ENCODE assay signal across 8 cellular contexts in the genomic region with DNA sequence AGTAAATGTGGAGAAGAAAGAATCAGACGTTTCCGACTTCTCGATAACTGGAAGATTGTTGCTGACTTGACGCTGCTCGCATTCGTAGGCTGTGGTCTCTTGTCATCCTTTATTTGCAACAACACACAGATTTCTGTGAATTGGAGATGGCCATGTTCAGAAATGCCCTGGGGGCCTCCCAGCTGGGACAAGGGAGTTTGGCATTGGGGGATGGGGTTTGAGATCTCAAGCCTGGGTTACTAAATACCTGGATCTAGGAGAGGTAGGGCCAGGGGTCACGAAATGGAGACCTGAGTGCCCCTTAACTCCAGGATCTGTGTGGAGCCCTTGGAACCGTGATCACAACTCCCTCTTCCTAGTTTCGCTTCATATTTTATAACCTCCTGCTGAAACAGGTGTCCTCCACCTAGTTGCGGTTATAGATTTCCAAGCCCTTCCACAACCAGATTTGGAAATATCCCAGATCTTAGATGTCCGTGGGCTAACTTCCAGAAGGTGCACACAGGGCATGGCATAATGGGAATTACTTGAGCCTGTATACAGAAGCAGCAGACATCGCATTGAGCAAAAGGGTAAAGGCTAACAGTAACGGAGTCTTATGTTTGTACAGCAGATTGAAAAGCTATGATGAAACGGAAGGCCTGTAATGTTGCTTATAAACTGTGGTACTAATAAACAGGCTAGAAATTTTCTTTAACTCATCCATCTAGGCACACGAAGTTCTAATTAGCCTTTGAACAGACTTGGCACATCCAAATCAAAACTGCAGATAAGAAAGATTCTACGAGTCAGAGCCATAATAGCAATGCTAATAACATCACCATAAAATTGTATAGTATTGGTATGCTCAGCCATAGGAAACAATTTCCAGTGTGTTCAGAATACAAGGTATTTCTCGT. TPM values are rescaled to one million over a fixed set of nuclear protein-coding genes. Genes with fewer than 3 reads are reported as not detected.
DNase-seq lines count a peak whose midpoint lies in the region; ATAC-seq, FAIRE-seq and TF ChIP-seq lines count a peak whose summit lies in the region.

No MANE protein-coding gene starts in this region.

- peak; percentile 1 for ATAC-seq in GM21528 (IDR thresholded peaks at IDR 0.05; ENCODE audit: low FRiP score, unreplicated experiment)
- no peak for ATAC-seq in stimulated activated naive CD8-positive, alpha-beta T cell treated with anti-CD3 and anti-CD28 coated beads, Interleukin-15, Interleukin-2, amounts not matched to agents 100 U/mL and 50 U/mL, for 24 hours
- ATAC-seq in HG02973 (IDR thresholded peaks at IDR 0.05; ENCODE audit: unreplicated experiment) = no peak

- no peak for TF ChIP-seq CTCF in SK-N-SH (IDR thresholded peaks at IDR 0.05)
- TF ChIP-seq CTCF in bronchial epithelial cell (IDR thresholded peaks at IDR 0.05; ENCODE audit: insufficient read depth, low read length, severe bottlenecking) = no peak

- FAIRE-seq in bronchial epithelial cell (lab: Jason Lieb, UNC) = no peak

- peak overlapping the region; percentile 94 for H2AFZ ChIP-seq in SK-N-SH (ENCODE audit: low read depth)

- no peaks in the 10 kb centered on the region for H3K36me3 ChIP-seq in SK-N-SH (replicated peaks in 1 of 2; ENCODE audit: control insufficient read depth in 1 of 2, insufficient read depth in 2 of 2, low read length in 1 of 2)
- no peaks in the 10 kb centered on the region for H3K36me3 ChIP-seq in bronchial epithelial cell (ENCODE audit: control insufficient read depth, insufficient read depth, low read length)

- POLR2A ChIA-PET in SK-N-SH (lab: Yijun Ruan, JAX) = no interaction called here

- H3K9ac ChIP-seq in SK-N-SH = peak overlapping the region; percentile 72

- H3K4me2 ChIP-seq in SK-N-SH = peak overlapping the region; percentile 87

- H3K4me3 ChIP-seq in SK-N-SH (ENCODE audit: low read depth in 2 of 2, low read length in 1 of 2) = peak overlapping the region; percentile 80 to 84
- H3K4me3 ChIP-seq in bronchial epithelial cell (ENCODE audit: low read depth, low read length) = peak overlapping the region; percentile 92

- no peak for TF ChIP-seq RAD21 in SK-N-SH (IDR thresholded peaks at IDR 0.05; ENCODE audit: low read length)

- CTCF ChIA-PET in SK-N-SH (lab: Yijun Ruan, JAX) = interaction anchor here (1.0 kb wide), 1 partner anchor 39 kb away, joined by 3 read pairs; no protein-coding TSS in a partner anchor

- no peaks in the 10 kb centered on the region for H3F3A ChIP-seq in SK-N-SH (replicated peaks; ENCODE audit: insufficient read depth)

- no peaks in the 10 kb centered on the region for H3K9me2 ChIP-seq in SK-N-SH

- peak overlapping the region; percentile 72 to 92; a peak in 3 of 4 replicates for H3K27ac ChIP-seq in SK-N-SH (ENCODE audit: low read depth in 2 of 2, low read length in 1 of 2)

- WGBS in SK-N-SH (ENCODE audit: low lambda C conversion rate) = 5% methylated on average over 17 of the region's 17 CpGs

- no peaks in the 10 kb centered on the region for H3K27me3 ChIP-seq in SK-N-SH (ENCODE audit: insufficient read depth)
- no peaks in the 10 kb centered on the region for H3K27me3 ChIP-seq in bronchial epithelial cell (ENCODE audit: control insufficient read depth, insufficient read depth, low read length)

- no peak for TF ChIP-seq EP300 in SK-N-SH (IDR thresholded peaks at IDR 0.05; ENCODE audit: borderline replicate concordance in 1 of 2, low read depth in 1 of 2, low read length in 1 of 2)

- no peaks in the 10 kb centered on the region for H4K20me1 ChIP-seq in SK-N-SH (ENCODE audit: insufficient read depth)

- peaks cover 36% of the 10 kb centered on the region for H3K79me2 ChIP-seq in SK-N-SH (ENCODE audit: insufficient read depth)

- peak; percentile 18 for DNase-seq in AG08396 (ENCODE audit: low spot score)
- peak; percentile 43 for DNase-seq in SK-N-SH
- peak; percentile 12 for DNase-seq in bronchial epithelial cell (ENCODE audit: low read depth)
- DNase-seq in kidney tubule cell (ENCODE audit: low spot score) = peak; percentile 15
- peak; percentile 33 for DNase-seq in stimulated activated naive CD8-positive, alpha-beta T cell treated with anti-CD3 and anti-CD28 coated beads, Interleukin-15, Interleukin-2, amounts not matched to agents 100 U/mL and 50 U/mL, for 24 hours
- no peak for DNase-seq in NCI-H2107 (lab: John Stamatoyannopoulos, UW)

- H3K4me1 ChIP-seq in SK-N-SH (ENCODE audit: control insufficient read depth in 1 of 2, insufficient read depth in 2 of 2, low read depth in 1 of 2, low read length in 1 of 2) = no peaks in the 10 kb centered on the region; a peak in 2 of 4 replicates

- H3K9me3 ChIP-seq in SK-N-SH = no peaks in the 10 kb centered on the region

TF ChIP-seq in SK-N-SH, 30 proteins besides CTCF, POLR2A, EP300 and RAD21:
- no peak for TF ChIP-seq RCOR1 (IDR thresholded peaks at IDR 0.05; ENCODE audit: low read length)
- 0 out of 2 replicates have a peak, but pooled peaks have one; percentile 27 for TF ChIP-seq TAF1 (IDR thresholded peaks at IDR 0.05; ENCODE audit: borderline replicate concordance, low read depth, low read length)
TF ChIP-seq in SK-N-SH: peak in this region for 1.

RNA-seq across cellular contexts. Expression of a gene that starts 1.0 kb away (rescaled TPM):
- polyA plus RNA-seq in SK-N-SH (2012; rRNA removed) = 3.1 and 4.4 TPM in 2 replicates
- polyA plus RNA-seq in SK-N-SH (2012; cell fraction: cytosol; rRNA removed) = 4.5 and 4.9 TPM in 2 replicates
- 1.8 and 3.7 TPM in 2 replicates for polyA plus RNA-seq in SK-N-SH (2012; cell fraction: nucleus; rRNA removed)
- total RNA-seq in bronchial epithelial cell = 4.2 and 5.1 TPM in 2 replicates

RNA-seq across cellular contexts. Expression of a gene that starts 48.6 kb away (rescaled TPM):
- polyA plus RNA-seq in SK-N-SH (2012; rRNA removed) = 39.6 and 79.5 TPM in 2 replicates
- polyA plus RNA-seq in SK-N-SH (2012; cell fraction: cytosol; rRNA removed) = 45.7 and 51.6 TPM in 2 replicates
- 33.1 and 50.0 TPM in 2 replicates for polyA plus RNA-seq in SK-N-SH (2012; cell fraction: nucleus; rRNA removed)
- 133 and 292 TPM in 2 replicates for total RNA-seq in bronchial epithelial cell

RNA-seq across cellular contexts. Expression of a gene that starts 49.4 kb away (rescaled TPM):
- polyA plus RNA-seq in SK-N-SH (2012; rRNA removed) = 12.1 and 16.7 TPM in 2 replicates
- polyA plus RNA-seq in SK-N-SH (2012; cell fraction: cytosol; rRNA removed) = 18.4 and 18.8 TPM in 2 replicates
- 4.8 and 12.7 TPM in 2 replicates for polyA plus RNA-seq in SK-N-SH (2012; cell fraction: nucleus; rRNA removed)
- total RNA-seq in bronchial epithelial cell = 55.5 and 69.1 TPM in 2 replicates
